Comparison of ENCODE assay signal across 2 cellular contexts in genomic region chr16:22099256-22099975, GRCh38.
A peak's percentile ranks its signal among the peaks of the same experiment; 100 is the strongest.
TF ChIP-seq lines count a peak whose summit lies in the region.

No MANE protein-coding gene starts in this region.

TF ChIP-seq in A549, 52 proteins besides CTCF, POLR2A, EP300 and RAD21:
- TF ChIP-seq USF2 (IDR thresholded peaks at IDR 0.05) (no peak), MAX (IDR thresholded peaks at IDR 0.05) (0 out of 2 replicates have a peak, but pooled peaks have one; percentile 0)
TF ChIP-seq in A549: peak in this region for 1.

TF ChIP-seq in HCT116, 20 proteins besides CTCF, POLR2A, EP300 and RAD21:
- no peak for TF ChIP-seq ZFX (IDR thresholded peaks at IDR 0.05)
- TF ChIP-seq CEBPB (IDR thresholded peaks at IDR 0.05; ENCODE audit: low read depth) = no peak
- TF ChIP-seq ZNF274 (IDR thresholded peaks at IDR 0.05; ENCODE audit: low read depth, low read length) = no peak
- no peak for TF ChIP-seq ELF1 (IDR thresholded peaks at IDR 0.05; ENCODE audit: borderline replicate concordance, low read depth)
- no peak for TF ChIP-seq EGR1 (IDR thresholded peaks at IDR 0.05; ENCODE audit: low read depth)
- no peak for TF ChIP-seq TCF7L2 (IDR thresholded peaks at IDR 0.05; ENCODE audit: borderline replicate concordance, extremely low read depth, insufficient read depth, insufficient read length)
- TF ChIP-seq CBX3 (IDR thresholded peaks at IDR 0.05; ENCODE audit: low read depth) = no peak
- no peak for TF ChIP-seq EZH2phosphoT487 (IDR thresholded peaks at IDR 0.05; ENCODE audit: borderline replicate concordance)
- TF ChIP-seq SP1 (IDR thresholded peaks at IDR 0.05; ENCODE audit: low read depth) = no peak
- TF ChIP-seq ZBTB33 (IDR thresholded peaks at IDR 0.05; ENCODE audit: extremely low read depth, insufficient replicate concordance, low read length) = no peak
- no peak for TF ChIP-seq ATF3 (IDR thresholded peaks at IDR 0.05)
- TF ChIP-seq POLR2AphosphoS5 (IDR thresholded peaks at IDR 0.05; ENCODE audit: low read depth, low read length) = no peak
- no peak for TF ChIP-seq REST (IDR thresholded peaks at IDR 0.05; ENCODE audit: low read depth)
- no peak for TF ChIP-seq JUND (IDR thresholded peaks at IDR 0.05)
- TF ChIP-seq MAX (IDR thresholded peaks at IDR 0.05) = no peak
